In the genomic region with DNA sequence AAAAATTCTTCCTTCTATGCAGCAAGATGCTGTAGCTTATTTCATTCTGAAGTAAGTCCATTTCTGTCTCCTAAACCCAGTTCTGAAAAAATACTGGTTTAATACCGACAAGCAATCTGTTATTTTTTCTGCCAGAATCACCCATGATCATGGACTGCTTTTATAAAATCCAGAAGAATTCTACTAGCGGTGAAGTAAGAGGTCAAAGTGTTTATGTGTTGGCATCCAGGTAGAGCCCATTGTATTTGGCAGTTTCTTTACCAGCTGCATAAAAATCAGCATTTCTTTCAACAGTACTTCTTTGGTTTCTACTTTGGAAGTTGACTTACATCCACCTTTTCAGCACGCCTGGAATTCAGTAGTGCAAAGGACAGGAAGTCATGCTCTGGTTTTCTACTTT, we compare ENCODE assay signal across 25 cellular contexts.
"Had no signal": no experiment of that assay in that cellular context is flagged by ENCODE, and none has a peak within 500 bp of the region (broad histone marks: within the 10 kb centered on the region; RNA-seq: fewer than 3 reads in every experiment).

No MANE protein-coding gene starts in this region.

- H3K36me3 ChIP-seq: adrenal gland, colonic mucosa, esophagus squamous epithelium had no signal

- ATAC-seq: activated CD4-positive, alpha-beta T cell treated with anti-CD3 and anti-CD28 coated beads for 36 hours; activated CD8-positive, alpha-beta memory T cell treated with anti-CD3 and anti-CD28 coated beads, Interleukin-2, amount 10 ng/mL, durations not matched to agents 7 days and 5 days; activated CD8-positive, alpha-beta T cell treated with anti-CD3 and anti-CD28 coated beads, Interleukin-2, amount 10 ng/mL, durations not matched to agents 7 days and 5 days; activated naive CD8-positive, alpha-beta T cell treated with anti-CD3 and anti-CD28 coated beads, Interleukin-2, amount 50 U/mL, for 24 hours; body of pancreas had no signal

- H3K4me1 ChIP-seq: colonic mucosa had no signal

- H3K27me3 ChIP-seq: adrenal gland, body of pancreas, colonic mucosa, esophagus squamous epithelium had no signal

- DNase-seq: activated CD4-positive, alpha-beta memory T cell treated with anti-CD3 and anti-CD28 coated beads for 36 hours; activated CD4-positive, alpha-beta T cell treated with anti-CD3 and anti-CD28 coated beads for 36 hours; activated CD4-positive, alpha-beta T cell treated with anti-CD3 and anti-CD28 coated beads, Interleukin-2, amount 10 ng/mL, durations not matched to agents 24 days and 14 days; activated CD4-positive, CD25-positive, alpha-beta regulatory T cell; activated CD4-positive, CD25-positive, alpha-beta regulatory T cell treated with anti-CD3 and anti-CD28 coated beads, Interleukin-2, amount 50 U/mL, for 72 hours; activated CD8-positive, alpha-beta memory T cell treated with anti-CD3 and anti-CD28 coated beads, Interleukin-2, amount 10 ng/mL, durations not matched to agents 7 days and 5 days; activated CD8-positive, alpha-beta memory T cell treated with anti-CD3 and anti-CD28 coated beads, Interleukin-2, amount 50 U/mL, for 4 hours; activated CD8-positive, alpha-beta T cell treated with anti-CD3 and anti-CD28 coated beads, Interleukin-2, amount 10 ng/mL, durations not matched to agents 7 days and 5 days; activated effector memory CD4-positive, alpha-beta T cell treated with anti-CD3 and anti-CD28 coated beads, Interleukin-2, amount 50 U/mL, for 16 hours; activated naive CD4-positive, alpha-beta T cell treated with anti-CD3 and anti-CD28 coated beads for 36 hours; activated naive CD8-positive, alpha-beta T cell treated with anti-CD3 and anti-CD28 coated beads for 36 hours; activated naive CD8-positive, alpha-beta T cell treated with anti-CD3 and anti-CD28 coated beads, Interleukin-2, amount 50 U/mL, for 24 hours; activated T-cell treated with anti-CD3 and anti-CD28 coated beads, Interleukin-2, amount 50 U/mL, for 1 hour; activated T-cell treated with anti-CD3 and anti-CD28 coated beads, Interleukin-2, amount 50 U/mL, for 48 hours; adrenal gland; amygdala; aorta; body of pancreas; caudate nucleus; colonic mucosa; effector CD8-positive, alpha-beta T cell; esophagus squamous epithelium; head of caudate nucleus; T-helper 2 cell had no signal

- H3K4me3 ChIP-seq: adrenal gland, body of pancreas, colonic mucosa, esophagus squamous epithelium had no signal

- H3K27ac ChIP-seq: adrenal gland, body of pancreas, colonic mucosa, epithelial cell of prostate, esophagus squamous epithelium had no signal

- H3K9me3 ChIP-seq: adrenal gland, body of pancreas, colonic mucosa, esophagus squamous epithelium had no signal
